17 cellular contexts compared by ENCODE assay signal in the genomic region with DNA sequence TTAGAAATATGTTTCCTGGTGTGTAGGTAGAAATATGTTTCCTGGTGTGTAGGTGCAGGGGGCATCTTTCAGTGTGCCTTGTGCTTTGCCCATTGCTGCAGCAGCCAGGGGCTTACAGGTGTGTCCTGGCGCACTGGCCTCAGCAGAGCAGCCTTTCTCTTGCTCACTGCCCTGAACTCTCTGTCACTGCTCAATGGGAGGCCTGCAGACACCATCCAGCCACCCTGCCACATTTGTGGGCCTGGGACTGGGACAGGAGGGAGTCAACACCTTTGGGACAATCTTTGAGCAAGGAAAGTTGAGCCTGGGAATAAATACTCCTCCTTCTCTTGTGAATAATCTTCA.
DNase-seq lines count a peak whose midpoint lies in the region; ATAC-seq and TF ChIP-seq lines count a peak whose summit lies in the region.
"Had no signal": no experiment of that assay in that cellular context is flagged by ENCODE, and none has a peak within 500 bp of the region (broad histone marks: within the 10 kb centered on the region; RNA-seq: fewer than 3 reads in every experiment).

No MANE protein-coding gene starts in this region.

- no peaks in the 10 kb centered on the region for H3K9me3 ChIP-seq in right cardiac atrium (ENCODE audit: control insufficient read depth, low read length)
- H3K9me3 ChIP-seq in left ventricle myocardium inferior (replicated peaks) = peaks cover 14% of the 10 kb centered on the region
- H3K9me3 ChIP-seq in neuronal stem cell (replicated peaks in 1 of 2; ENCODE audit: control insufficient read depth in 2 of 2, insufficient read depth in 1 of 2, low read depth in 1 of 2, low read length in 2 of 2) = peaks cover 0 to 3% of the 10 kb centered on the region in 2 donors
- H3K9me3 ChIP-seq in esophagus muscularis mucosa = no peaks in the 10 kb centered on the region

- no peak overlapping the region for H2BK12ac ChIP-seq in neuronal stem cell (ENCODE audit: low read length)

- H4K8ac ChIP-seq in neuronal stem cell (ENCODE audit: low read depth, low read length) = no peak overlapping the region

- no peak overlapping the region for H2BK5ac ChIP-seq in neuronal stem cell (ENCODE audit: low read length)

- H3K27me3 ChIP-seq in right cardiac atrium (ENCODE audit: control insufficient read depth, insufficient read depth) (no peaks in the 10 kb centered on the region), left ventricle myocardium inferior (ENCODE audit: low read depth) (no peaks in the 10 kb centered on the region), neuronal stem cell (ENCODE audit: control insufficient read depth in 3 of 3, insufficient read depth in 3 of 3, low read depth in 1 of 3, low read length in 3 of 3) (peaks cover 0 to 3% (median 0%) of the 10 kb centered on the region in 3 experiments), esophagus muscularis mucosa (no peaks in the 10 kb centered on the region)
- H3K27me3 ChIP-seq: BLaER1 had no signal

- peak overlapping the region; percentile 20 for H3K18ac ChIP-seq in neuronal stem cell (ENCODE audit: low read length)

- H3K9ac ChIP-seq in neuronal stem cell (ENCODE audit: low read depth, low read length, poor library complexity) = no peak overlapping the region
- H3K9ac ChIP-seq: BLaER1 had no signal

- H3K14ac ChIP-seq in neuronal stem cell (ENCODE audit: low read length) = no peak overlapping the region

- no peak overlapping the region for H3K4ac ChIP-seq in neuronal stem cell (ENCODE audit: low read length)

- H3K4me1 ChIP-seq in right cardiac atrium (ENCODE audit: control insufficient read depth, insufficient read depth, low read length) (no peaks in the 10 kb centered on the region), left ventricle myocardium inferior (peaks cover 17% of the 10 kb centered on the region), neuronal stem cell (ENCODE audit: control insufficient read depth in 2 of 2, insufficient read depth in 1 of 2, low read depth in 1 of 2, low read length in 2 of 2) (no peaks in the 10 kb centered on the region), esophagus muscularis mucosa (peaks cover 5 to 10% (median 8%) of the 10 kb centered on the region in 4 donors)
- H3K4me1 ChIP-seq: BLaER1 had no signal

- WGBS in right cardiac atrium = 92% methylated on average over 1 of the region's 1 CpG
- no CpG with 5 or more reads among the region's 1 CpG for WGBS in neuronal stem cell (ENCODE audit: extremely low coverage in 2 of 2, insufficient read length in 2 of 2, insufficient replicate concordance in 1 of 2), 2 donors
- no CpG with 5 or more reads among the region's 1 CpG for WGBS in esophagus muscularis mucosa

- H2BK120ac ChIP-seq in neuronal stem cell (ENCODE audit: low read depth, low read length) = no peak overlapping the region

- H2AFZ ChIP-seq in neuronal stem cell (ENCODE audit: low read length) = no peak overlapping the region

- DNase-seq in Right ventricle myocardium superior (no peak), cardiac septum (ENCODE audit: low spot score) (no peak), right cardiac atrium (no peak), left ventricle myocardium inferior (no peak), neuronal stem cell (ENCODE audit: low spot score) (no peak), esophagus muscularis mucosa (ENCODE audit: extremely low spot score) (no peak)
- DNase-seq: CD4-positive, alpha-beta T cell; CD8-positive, alpha-beta memory T cell; DMS 273 treated with DMSO at 0.1 percent for 48 hours; DMS79; EL; GDM1; H9 had no signal

- H2AK5ac ChIP-seq in neuronal stem cell (ENCODE audit: low read depth, low read length) = no peak overlapping the region

- intact Hi-C loops in Right ventricle myocardium superior (cut with DNase I) (no loop called here), cardiac septum (cut with DNase I) (no loop called here), right cardiac atrium (cut with DNase I) (no loop called here), left ventricle myocardium inferior (cut with micrococcal nuclease) (no loop called here), esophagus muscularis mucosa (cut with DNase I) (no loop called here)

- TF ChIP-seq CTCF in left ventricle myocardium inferior (IDR thresholded peaks at IDR 0.05; ENCODE audit: borderline replicate concordance) (no peak), esophagus muscularis mucosa (IDR thresholded peaks at IDR 0.05) (no peak)

- no peak for TF ChIP-seq POLR2A in esophagus muscularis mucosa (IDR thresholded peaks at IDR 0.05; ENCODE audit: low read depth)

- no peak overlapping the region for H2BK15ac ChIP-seq in neuronal stem cell (ENCODE audit: low read length)

- no peak overlapping the region for H4K91ac ChIP-seq in neuronal stem cell (ENCODE audit: low read depth, low read length, poor library complexity)

- ATAC-seq in Right ventricle myocardium superior (ENCODE audit: poor library complexity) (peak; percentile 44), right cardiac atrium (peak in 1 of 2 donors; percentile 29)
- ATAC-seq: GM12878, HCT116 had no signal

- H3K36me3 ChIP-seq in left ventricle myocardium inferior = no peaks in the 10 kb centered on the region
- H3K36me3 ChIP-seq in neuronal stem cell (replicated peaks in 1 of 2; ENCODE audit: control insufficient read depth in 2 of 2, insufficient read depth in 2 of 2, low read length in 2 of 2) = no peaks in the 10 kb centered on the region
- H3K36me3 ChIP-seq in esophagus muscularis mucosa = no peaks in the 10 kb centered on the region
- H3K36me3 ChIP-seq: BLaER1 had no signal

- H3K23ac ChIP-seq in neuronal stem cell (ENCODE audit: low read depth, low read length, poor library complexity) = no peak overlapping the region

- no peak for TF ChIP-seq EP300 in esophagus muscularis mucosa (IDR thresholded peaks at IDR 0.05)

- H3K4me3 ChIP-seq in right cardiac atrium (ENCODE audit: low read length) = no peak overlapping the region
- H3K4me3 ChIP-seq in left ventricle myocardium inferior = no peak overlapping the region
- H3K4me3 ChIP-seq in neuronal stem cell (ENCODE audit: low read length in 2 of 2) = no peak overlapping the region
- no peak overlapping the region for H3K4me3 ChIP-seq in esophagus muscularis mucosa
- H3K4me3 ChIP-seq: BLaER1, GM12878 had no signal

- H3K4me2 ChIP-seq in neuronal stem cell (ENCODE audit: insufficient read depth, low read length, poor library complexity, severe bottlenecking) = no peak overlapping the region
- H3K4me2 ChIP-seq: BLaER1 had no signal

- H3K27ac ChIP-seq in right cardiac atrium (ENCODE audit: low read length) (peak overlapping the region; percentile 20), left ventricle myocardium inferior (replicated peaks) (no peak overlapping the region), neuronal stem cell (replicated peaks; ENCODE audit: low read length) (no peak overlapping the region), esophagus muscularis mucosa (replicated peaks in 1 of 4) (no peak overlapping the region)
- H3K27ac ChIP-seq: 22Rv1, BLaER1 had no signal

- H3K79me1 ChIP-seq in neuronal stem cell (ENCODE audit: low read depth, low read length) = no peaks in the 10 kb centered on the region
